ENCODE assay signal across 35 cellular contexts in the genomic region with DNA sequence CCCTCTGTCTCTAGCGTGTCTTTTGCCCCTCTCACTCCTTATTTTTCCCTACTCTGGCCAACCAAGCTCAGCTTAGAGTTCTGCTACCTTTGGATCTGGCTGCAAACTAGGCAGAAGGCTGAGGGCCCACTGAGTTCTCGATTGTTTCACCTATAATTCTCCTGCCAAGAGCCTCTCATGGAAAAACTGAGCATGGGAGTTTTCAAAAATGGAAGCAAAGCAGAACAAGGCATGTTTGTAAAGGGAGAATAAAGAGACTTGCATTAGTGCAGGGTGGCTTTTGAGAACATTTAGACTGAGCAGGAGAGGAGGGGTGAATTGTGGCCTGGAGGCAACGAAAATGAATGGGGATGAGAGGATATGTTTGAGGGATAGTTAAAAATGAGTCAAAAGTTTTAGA. TPM values are rescaled to one million over a fixed set of nuclear protein-coding genes. Genes with fewer than 3 reads are reported as not detected.
"Had no signal": no experiment of that assay in that cellular context is flagged by ENCODE, and none has a peak within 500 bp of the region (broad histone marks: within the 10 kb centered on the region; RNA-seq: fewer than 3 reads in every experiment).

No MANE protein-coding gene starts in this region.

- H3K27ac ChIP-seq: adrenal gland, body of pancreas, brain microvascular endothelial cell, breast epithelium, VCaP had no signal

- H3K4me1 ChIP-seq: adrenal gland, body of pancreas, breast epithelium had no signal

- H3K27me3 ChIP-seq: adrenal gland, body of pancreas, brain microvascular endothelial cell, breast epithelium had no signal

- H3K4me3 ChIP-seq: adrenal gland, body of pancreas, breast epithelium had no signal

- H3K9me3 ChIP-seq: adrenal gland, body of pancreas, breast epithelium had no signal

- ATAC-seq: activated CD8-positive, alpha-beta T cell treated with anti-CD3 and anti-CD28 coated beads for 36 hours; activated naive CD4-positive, alpha-beta T cell treated with anti-CD3 and anti-CD28 coated beads, Interleukin-2, amount 50 U/mL, for 72 hours; activated T-cell treated with anti-CD3 and anti-CD28 coated beads, Interleukin-2, amount 50 U/mL, for 4 hours; activated T-cell treated with anti-CD3 and anti-CD28 coated beads, Interleukin-2, amount 50 U/mL, for 72 hours; activated T-helper 17 cell treated with anti-CD3 and anti-CD28 coated beads, Interleukin-2, amount 50 U/mL, for 72 hours; body of pancreas had no signal

- H3K36me3 ChIP-seq: adrenal gland, brain microvascular endothelial cell, breast epithelium had no signal

- DNase-seq: activated B cell treated with CpG ODN at 0.5 μM for 24 hours; activated CD4-positive, alpha-beta memory T cell treated with anti-CD3 and anti-CD28 coated beads for 36 hours; activated CD4-positive, alpha-beta T cell treated with anti-CD3 and anti-CD28 coated beads for 4 hours; activated CD4-positive, alpha-beta T cell treated with anti-CD3 and anti-CD28 coated beads, Interleukin-2, amount 10 ng/mL, durations not matched to agents 24 days and 14 days; activated CD4-positive, alpha-beta T cell treated with anti-CD3 and anti-CD28 coated beads, Interleukin-2, amount 50 U/mL, for 1 hour; activated CD4-positive, alpha-beta T cell treated with anti-CD3 and anti-CD28 coated beads, Interleukin-2, amount 50 U/mL, for 4 hours; activated CD4-positive, CD25-positive, alpha-beta regulatory T cell treated with anti-CD3 and anti-CD28 coated beads, Interleukin-2, amount 50 U/mL, for 72 hours; activated CD8-positive, alpha-beta memory T cell treated with anti-CD3 and anti-CD28 coated beads, Interleukin-2, amount 50 U/mL, for 4 hours; activated CD8-positive, alpha-beta T cell treated with anti-CD3 and anti-CD28 coated beads for 36 hours; activated effector memory CD4-positive, alpha-beta T cell treated with anti-CD3 and anti-CD28 coated beads, Interleukin-2, amount 50 U/mL, for 16 hours; activated gamma-delta T cell treated with Interleukin-2 at 50 U/mL for 16 hours; activated naive CD4-positive, alpha-beta T cell; activated naive CD4-positive, alpha-beta T cell treated with anti-CD3 and anti-CD28 coated beads for 36 hours; activated naive CD4-positive, alpha-beta T cell treated with anti-CD3 and anti-CD28 coated beads, Interleukin-2, amount 50 U/mL, for 16 hours; activated naive CD8-positive, alpha-beta T cell treated with anti-CD3 and anti-CD28 coated beads for 36 hours; activated T-cell treated with anti-CD3 and anti-CD28 coated beads for 4 hours; activated T-cell treated with anti-CD3 and anti-CD28 coated beads, Interleukin-2, amount 50 U/mL, for 1 hour; activated T-cell treated with anti-CD3 and anti-CD28 coated beads, Interleukin-2, amount 50 U/mL, for 4 hours; activated T-cell treated with anti-CD3 and anti-CD28 coated beads, Interleukin-2, amount 50 U/mL, for 72 hours; adrenal gland; amniotic stem cell; aorta; body of pancreas; brain microvascular endothelial cell; central memory CD4-positive, alpha-beta T cell; T-helper 1 cell; T-helper 2 cell; T-helper 9 cell had no signal

RNA-seq across cellular contexts. Expression of gene FSHR, which starts 45.9 kb away (rescaled TPM):
- total RNA-seq: activated B cell treated with CpG ODN at 0.5 μM for 24 hours; activated CD4-positive, alpha-beta memory T cell treated with anti-CD3 and anti-CD28 coated beads for 36 hours; activated CD4-positive, alpha-beta T cell treated with anti-CD3 and anti-CD28 coated beads, Interleukin-2, amount 10 ng/mL, durations not matched to agents 24 days and 14 days; activated CD8-positive, alpha-beta memory T cell treated with anti-CD3 and anti-CD28 coated beads for 36 hours; activated CD8-positive, alpha-beta T cell treated with anti-CD3 and anti-CD28 coated beads for 36 hours; activated naive CD4-positive, alpha-beta T cell treated with anti-CD3 and anti-CD28 coated beads for 36 hours; activated naive CD4-positive, alpha-beta T cell treated with anti-CD3 and anti-CD28 coated beads, Interleukin-2, amount 50 U/mL, for 72 hours; activated naive CD8-positive, alpha-beta T cell treated with anti-CD3 and anti-CD28 coated beads for 36 hours; activated T-cell treated with anti-CD3 and anti-CD28 coated beads, Interleukin-2, amount 50 U/mL, for 4 hours; activated T-cell treated with anti-CD3 and anti-CD28 coated beads, Interleukin-2, amount 50 U/mL, for 72 hours; activated T-helper 1 cell treated with anti-CD3 and anti-CD28 coated beads, Interleukin-12 subunit alpha, Interleukin-12 subunit beta, Interleukin-2, Interleukin-4 antibody, amounts not matched to agents 30 ng/mL and 10 ng/mL and 1 ng/mL, durations not matched to agents 14 hours and 24 hours and 36 hours; activated T-helper 17 cell treated with anti-CD3 and anti-CD28 coated beads, Interleukin-2, amount 50 U/mL, for 72 hours; aorta; body of pancreas; breast epithelium; cardiac septum had no signal
